9 cellular contexts compared by ENCODE assay signal in the genomic region with DNA sequence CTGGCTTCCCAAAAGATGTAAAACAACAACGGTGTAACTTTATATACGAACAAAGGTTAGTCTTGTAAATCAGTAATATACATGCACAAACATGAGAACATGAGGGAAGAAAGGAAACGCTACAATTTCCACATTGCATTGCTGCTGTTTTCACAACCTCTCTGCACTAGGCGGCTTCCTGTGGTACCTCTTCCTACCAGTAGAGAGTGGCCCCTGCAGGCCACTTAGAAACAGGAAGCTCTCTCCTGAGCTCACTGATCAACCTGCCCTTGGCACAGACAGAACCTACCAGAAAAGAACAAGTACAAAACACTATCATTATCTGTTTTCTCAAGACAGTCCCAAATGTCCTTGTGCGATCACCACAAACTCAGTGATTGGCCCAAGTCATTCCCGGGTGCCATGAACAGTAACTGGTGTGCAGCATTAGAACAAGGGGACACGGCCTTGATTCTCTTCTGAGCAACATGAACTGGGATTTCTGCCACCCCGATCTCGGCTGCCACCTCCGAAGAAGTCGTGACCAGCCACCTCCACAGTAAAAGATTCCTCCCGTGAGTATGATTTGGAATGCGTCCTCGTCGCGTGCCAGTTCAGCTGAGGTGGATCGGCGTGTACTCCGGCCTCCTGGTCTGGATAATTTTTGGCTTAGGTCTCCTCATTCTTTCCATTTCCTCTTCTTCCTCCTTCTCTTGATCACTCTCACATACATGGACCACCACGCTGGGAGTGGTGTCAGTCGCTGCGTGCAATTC. TPM values are rescaled to one million over a fixed set of nuclear protein-coding genes. Genes with fewer than 3 reads are reported as not detected.
DNase-seq lines count a peak whose midpoint lies in the region; ATAC-seq and TF ChIP-seq lines count a peak whose summit lies in the region.
"Had no signal": no experiment of that assay in that cellular context is flagged by ENCODE, and none has a peak within 500 bp of the region (broad histone marks: within the 10 kb centered on the region; RNA-seq: fewer than 3 reads in every experiment).

No MANE protein-coding gene starts in this region.

- no peak overlapping the region for H3K4me3 Mint-ChIP-seq in activated T-cell treated with anti-CD3 and anti-CD28 coated beads, Interleukin-2, amount 50 U/mL, for 24 hours
- H3K4me3 Mint-ChIP-seq: brain had no signal

- H3K36me3 ChIP-seq in cardiac muscle cell, result no peaks in the 10 kb centered on the region
- peaks cover 60% of the 10 kb centered on the region for H3K36me3 ChIP-seq in upper lobe of right lung

- DNase-seq in stimulated activated CD4-positive, alpha-beta T cell treated with anti-CD3 and anti-CD28 coated beads, Interleukin-1b, Interleukin-23, amount 100 ng/mL, for 48 hours, result peak; percentile 16
- DNase-seq in stimulated activated CD4-positive, alpha-beta T cell treated with anti-CD3 and anti-CD28 coated beads, Interleukin-4, amount 100 ng/mL, for 24 hours, result no peak
- DNase-seq in SKM-1 (lab: John Stamatoyannopoulos, UW; ENCODE audit: unreplicated experiment) (peak; percentile 85), cardiac muscle cell (ENCODE audit: low read depth in 1 of 2, low spot score in 1 of 2) (peak in 1 of 2 donors; percentile 34), upper lobe of right lung (no peak), posterior cingulate gyrus (no peak)
- no peak for DNase-seq in activated T-cell treated with anti-CD3 and anti-CD28 coated beads, Interleukin-2, amount 50 U/mL, for 24 hours

- peaks cover 25% of the 10 kb centered on the region for H3K4me1 Mint-ChIP-seq in activated T-cell treated with anti-CD3 and anti-CD28 coated beads, Interleukin-2, amount 50 U/mL, for 24 hours (ENCODE audit: low read depth)

- ATAC-seq in upper lobe of right lung (peak; percentile 86), GM18519 (IDR thresholded peaks at IDR 0.05; ENCODE audit: low FRiP score, unreplicated experiment) (no peak)

- intact Hi-C loops in upper lobe of right lung (cut with DNase I) (no loop called here), posterior cingulate gyrus (cut with DNase I) (no loop called here)

- no peaks in the 10 kb centered on the region for H3K27me3 Mint-ChIP-seq in activated T-cell treated with anti-CD3 and anti-CD28 coated beads, Interleukin-2, amount 50 U/mL, for 24 hours

- H3K27me3 ChIP-seq in cardiac muscle cell (no peaks in the 10 kb centered on the region), upper lobe of right lung (no peaks in the 10 kb centered on the region)

- H3K27ac ChIP-seq in cardiac muscle cell (no peak overlapping the region), upper lobe of right lung (no peak overlapping the region)

- H3K4me3 ChIP-seq in cardiac muscle cell (no peak overlapping the region), upper lobe of right lung (no peak overlapping the region)

- peaks cover 47% of the 10 kb centered on the region for H3K36me3 Mint-ChIP-seq in activated T-cell treated with anti-CD3 and anti-CD28 coated beads, Interleukin-2, amount 50 U/mL, for 24 hours (ENCODE audit: low read depth)

- peak; percentile 19 for TF ChIP-seq CTCF in cardiac muscle cell (IDR thresholded peaks at IDR 0.05; ENCODE audit: low read depth, low read length)
- peak; percentile 37 for TF ChIP-seq CTCF in upper lobe of right lung (IDR thresholded peaks at IDR 0.05)

- H3K4me1 ChIP-seq in cardiac muscle cell (ENCODE audit: low read depth) (no peaks in the 10 kb centered on the region), upper lobe of right lung (peaks cover 20% of the 10 kb centered on the region)

- H3K27ac Mint-ChIP-seq in activated T-cell treated with anti-CD3 and anti-CD28 coated beads, Interleukin-2, amount 50 U/mL, for 24 hours, result no peak overlapping the region

- H3K9me3 ChIP-seq in cardiac muscle cell (ENCODE audit: low read depth) (no peaks in the 10 kb centered on the region), upper lobe of right lung (no peaks in the 10 kb centered on the region)

- no peaks in the 10 kb centered on the region for H3K9me3 Mint-ChIP-seq in activated T-cell treated with anti-CD3 and anti-CD28 coated beads, Interleukin-2, amount 50 U/mL, for 24 hours

RNA-seq across cellular contexts. Expression of gene KCNE1, which starts 5.7 kb away (rescaled TPM):
- total RNA-seq in cardiac muscle cell (0.42 and 2.3 TPM in 2 replicates), upper lobe of right lung (13.6 TPM)
- 0.29 and 0.37 TPM in 2 replicates for polyA plus RNA-seq in cardiac muscle cell

Comparison
In these comparisons a context has a peak if more than half of its experiments do, and no peak if none do; other contexts are left out.
1. DNase-seq: peak in stimulated activated CD4-positive, alpha-beta T cell treated with anti-CD3 and anti-CD28 coated beads, Interleukin-1b, Interleukin-23, amount 100 ng/mL, for 48 hours (single experiment) and SKM-1 (single experiment); none in stimulated activated CD4-positive, alpha-beta T cell treated with anti-CD3 and anti-CD28 coated beads, Interleukin-4, amount 100 ng/mL, for 24 hours (single experiment), upper lobe of right lung (single experiment), posterior cingulate gyrus (0 of 10) and activated T-cell treated with anti-CD3 and anti-CD28 coated beads, Interleukin-2, amount 50 U/mL, for 24 hours (single experiment).